ENCODE assay signal across 8 cellular contexts in genomic region chr1:228140724-228141081, GRCh38. TPM values are rescaled to one million over a fixed set of nuclear protein-coding genes. Genes with fewer than 3 reads are reported as not detected.
DNase-seq lines count a peak whose midpoint lies in the region; ATAC-seq and TF ChIP-seq lines count a peak whose summit lies in the region.

No MANE protein-coding gene starts in this region.

- TF ChIP-seq EP300 in gastroesophageal sphincter (IDR thresholded peaks at IDR 0.05) = no peak

- no peaks in the 10 kb centered on the region for H3K9me3 ChIP-seq in H9 (ENCODE audit: control insufficient read depth, low read depth, low read length)
- H3K9me3 ChIP-seq in gastroesophageal sphincter = no peaks in the 10 kb centered on the region

- CTCF ChIA-PET in WTC11 (lab: Charles Lee) = interaction anchor here (0.5 to 2.7 kb wide), 6 partner anchors 8 to 242 kb away, joined by 3 to 14 read pairs (median 4); partner anchors contain the start of genes GJC2 and IBA57

- H3K4me3 ChIP-seq in gastroesophageal sphincter (peak overlapping the region; percentile 70 to 72), skin epidermis (peak overlapping the region; percentile 74 to 100 (median 88))

- H3K4me1 ChIP-seq in H9 (ENCODE audit: insufficient read depth, low read length) (no peaks in the 10 kb centered on the region), gastroesophageal sphincter (peaks cover 6 to 61% (median 36%) of the 10 kb centered on the region in 3 donors)

- peak overlapping the region; percentile 85 for H3K4me2 ChIP-seq in H9 (ENCODE audit: insufficient read depth, insufficient read length, low read length)

- no peak overlapping the region for H2BK120ac ChIP-seq in H9 (ENCODE audit: low read depth, low read length, poor library complexity, severe bottlenecking)

- peak overlapping the region; percentile 81 to 91 for H3K4me3 Mint-ChIP-seq in H9
- peak overlapping the region; percentile 88 for H3K4me3 Mint-ChIP-seq in WTC11

- ATAC-seq in WTC11 (no peak), gastroesophageal sphincter (no peak), esophagus mucosa (no peak), GM21423 (IDR thresholded peaks at IDR 0.05; ENCODE audit: unreplicated experiment) (no peak)

- H3K27me3 Mint-ChIP-seq in H9 (ENCODE audit: low read depth) (peaks cover 33% of the 10 kb centered on the region), WTC11 (ENCODE audit: low read depth) (peaks cover 28% of the 10 kb centered on the region)

- H2BK5ac ChIP-seq in H9 (ENCODE audit: insufficient read length, low read length) = no peak overlapping the region

- H2AK5ac ChIP-seq in H9 (ENCODE audit: insufficient read length, low read length) = no peak overlapping the region

- peak overlapping the region; percentile 74 for H3K18ac ChIP-seq in H9 (ENCODE audit: insufficient read length, low read depth, low read length)

- DNase-seq in H9 (no peak), WTC11 (ENCODE audit: low spot score) (no peak), NCI-H2227 treated with DMSO at 0.1 percent for 48 hours (lab: John Stamatoyannopoulos, UW) (no peak), inferior parietal cortex (ENCODE audit: extremely low spot score) (no peak)

- peak overlapping the region in 1 of 3 experiments; percentile 89; a peak in 2 of 7 replicates for H3K27ac Mint-ChIP-seq in H9
- peak overlapping the region; percentile 68; the same call in 1 of the 2 replicates for H3K27ac Mint-ChIP-seq in WTC11

- POLR2A ChIA-PET in WTC11 (lab: Charles Lee) = interaction anchor here (1.1 kb wide), 1 partner anchor 10 kb away, joined by 3 read pairs; no protein-coding TSS in a partner anchor

- no peak overlapping the region for H3T11ph ChIP-seq in H9 (ENCODE audit: low read length)

- H4K20me1 ChIP-seq in H9 (ENCODE audit: control insufficient read depth, insufficient read depth, insufficient read length) = peaks cover 2% of the 10 kb centered on the region

- peak overlapping the region; percentile 91 for H3K14ac ChIP-seq in H9 (ENCODE audit: insufficient read depth, low read length)

- H3K27me3 ChIP-seq in H9 (ENCODE audit: insufficient read depth, low read length) = no peaks in the 10 kb centered on the region; the same call in 1 of the 2 replicates
- H3K27me3 ChIP-seq in gastroesophageal sphincter = no peaks in the 10 kb centered on the region

- 0 out of 2 replicates have a peak overlapping the region, but pooled peaks have one; percentile 10 for H2BK15ac ChIP-seq in H9 (ENCODE audit: low read depth, low read length)

- peaks cover 11% of the 10 kb centered on the region for H3K23me2 ChIP-seq in H9 (ENCODE audit: insufficient read length, low read depth, low read length, poor library complexity, severe bottlenecking)

- H3K23ac ChIP-seq in H9 (ENCODE audit: insufficient read length, low read depth, low read length) = no peak overlapping the region

- H3K9ac ChIP-seq in H9 (ENCODE audit: extremely low read depth, insufficient read length, low read length) = peak overlapping the region; percentile 85

- no peak for TF ChIP-seq POLR2A in gastroesophageal sphincter (IDR thresholded peaks at IDR 0.05)

- peaks cover 15% of the 10 kb centered on the region; the same call in 1 of the 2 replicates for H3K79me2 ChIP-seq in H9 (ENCODE audit: insufficient read depth, low read length)

- no CpG with 5 or more reads among the region's 20 CpGs for WGBS in H9 (ENCODE audit: extremely low coverage, insufficient read length, low lambda C conversion rate)
- 0% methylated on average over 3 to 5 of the region's 20 CpGs for WGBS in gastroesophageal sphincter (ENCODE audit: low coverage in 1 of 2), 2 donors

- no peak overlapping the region for H2AFZ ChIP-seq in H9 (ENCODE audit: low read length)

- peaks cover 8% of the 10 kb centered on the region for H3K79me1 ChIP-seq in H9 (ENCODE audit: insufficient read depth, low read depth, low read length, poor library complexity, severe bottlenecking)

- peaks cover 0 to 18% of the 10 kb centered on the region in 2 donors for H3K36me3 ChIP-seq in gastroesophageal sphincter

- no peaks in the 10 kb centered on the region; a peak in 1 of 7 replicates for H3K36me3 Mint-ChIP-seq in H9 (ENCODE audit: insufficient read depth in 1 of 3, low read depth in 3 of 3)
- no peaks in the 10 kb centered on the region for H3K36me3 Mint-ChIP-seq in WTC11

- H2BK20ac ChIP-seq in H9 (ENCODE audit: low read depth, low read length, poor library complexity, severe bottlenecking) = no peak overlapping the region

- TF ChIP-seq CTCF in H9 (conservative IDR thresholded peaks at IDR 0.05) = no peak
- TF ChIP-seq CTCF in WTC11 (IDR thresholded peaks at IDR 0.05) = no peak
- TF ChIP-seq CTCF in gastroesophageal sphincter (IDR thresholded peaks at IDR 0.05) = no peak

- H3K56ac ChIP-seq in H9 (ENCODE audit: insufficient read length, low read depth, low read length) = no peak overlapping the region

- no peak overlapping the region for H4K5ac ChIP-seq in H9 (ENCODE audit: insufficient read length, low read depth, low read length)

- no peak overlapping the region; the same call in 1 of the 2 replicates for H3K4ac ChIP-seq in H9 (ENCODE audit: low read depth, low read length)

- H2BK12ac ChIP-seq in H9 (ENCODE audit: insufficient read length, low read depth, low read length) = no peak overlapping the region

- H3K9me3 Mint-ChIP-seq in H9 = no peaks in the 10 kb centered on the region
- no peaks in the 10 kb centered on the region for H3K9me3 Mint-ChIP-seq in WTC11

- H4K91ac ChIP-seq in H9 (ENCODE audit: insufficient read length, low read depth, low read length) = no peak overlapping the region

- H3K27ac ChIP-seq in H9 (ENCODE audit: insufficient read length, low read depth, low read length) = no peak overlapping the region
- H3K27ac ChIP-seq in gastroesophageal sphincter = peak overlapping the region; percentile 87 to 99 (median 95)
- H3K27ac ChIP-seq in skin epidermis = peak overlapping the region; percentile 84 to 99 (median 95)

- H4K8ac ChIP-seq in H9 (replicated peaks; ENCODE audit: insufficient read length, low read depth, low read length) = no peak overlapping the region

- H3K4me1 Mint-ChIP-seq in H9 = peaks cover 4 to 15% of the 10 kb centered on the region in 2 experiments
- H3K4me1 Mint-ChIP-seq in WTC11 = peaks cover 7% of the 10 kb centered on the region; the same call in 1 of the 2 replicates

TF ChIP-seq in WTC11, 78 proteins besides CTCF, POLR2A, EP300 and RAD21:
- TF ChIP-seq FOXP4 (CRISPR knock-in tag; IDR thresholded peaks at IDR 0.05) (no peak), PRRX2 (CRISPR knock-in tag; IDR thresholded peaks at IDR 0.05) (no peak), FOXK1 (CRISPR knock-in tag; IDR thresholded peaks at IDR 0.05) (no peak), E2F5 (CRISPR knock-in tag; IDR thresholded peaks at IDR 0.05) (no peak), ATF2 (CRISPR knock-in tag; IDR thresholded peaks at IDR 0.05; ENCODE audit: borderline replicate concordance, low read depth) (no peak)

RNA-seq across cellular contexts. Expression of gene GUK1, which starts 0.6 kb away (rescaled TPM):
- 88.2 and 94.3 TPM in 2 replicates for total RNA-seq in H9 (2021)
- total RNA-seq in WTC11 (2021) = 110 to 112 TPM (median 111 TPM) in 3 replicates
- 100 to 1,000 TPM; 234 to 504 (median 299) TPM for total RNA-seq in gastroesophageal sphincter
- total RNA-seq in esophagus mucosa = 241 TPM

RNA-seq across cellular contexts. Expression of gene GJC2, which starts 9.0 kb away (rescaled TPM):
- total RNA-seq in H9 (2021) = 1.4 and 1.6 TPM in 2 replicates
- 0.72 to 1.2 TPM (median 0.87 TPM) in 3 replicates for total RNA-seq in WTC11 (2021)
- 1 to 10 TPM; 5.1 to 9.0 (median 7.0) TPM for total RNA-seq in gastroesophageal sphincter
- 0.44 TPM for total RNA-seq in esophagus mucosa

RNA-seq across cellular contexts. Expression of gene IBA57, which starts 24.9 kb away (rescaled TPM):
- 11.8 and 12.6 TPM in 2 replicates for total RNA-seq in H9 (2021)
- total RNA-seq in WTC11 (2021) = 11.4 to 12.5 TPM (median 12.1 TPM) in 3 replicates
- total RNA-seq in gastroesophageal sphincter = 10 to 100 TPM in 1 of 4 donors, 1 to 10 TPM in 3; 4.2 to 11.3 (median 7.4) TPM
- 6.9 TPM for total RNA-seq in esophagus mucosa

RNA-seq across cellular contexts. Expression of gene MRPL55, which starts 31.6 kb away (rescaled TPM):
- total RNA-seq in H9 (2021) (56.9 and 62.3 TPM in 2 replicates), WTC11 (2021) (65.8 to 70.5 TPM (median 66.9 TPM) in 3 replicates), gastroesophageal sphincter (100 to 1,000 TPM in 2 of 4 donors, 10 to 100 TPM in 2; 50.2 to 394 (median 81.5) TPM), esophagus mucosa (29.0 TPM)

RNA-seq across cellular contexts. Expression of gene C1orf35, which starts 37.6 kb away (rescaled TPM):
- total RNA-seq in H9 (2021) = 31.0 and 31.3 TPM in 2 replicates
- 30.0 to 33.8 TPM (median 30.7 TPM) in 3 replicates for total RNA-seq in WTC11 (2021)
- total RNA-seq in gastroesophageal sphincter = 10 to 100 TPM; 11.6 to 16.0 (median 14.6) TPM
- total RNA-seq in esophagus mucosa = 13.9 TPM
